Comparison of ENCODE assay signal across 8 cellular contexts in the genomic region with DNA sequence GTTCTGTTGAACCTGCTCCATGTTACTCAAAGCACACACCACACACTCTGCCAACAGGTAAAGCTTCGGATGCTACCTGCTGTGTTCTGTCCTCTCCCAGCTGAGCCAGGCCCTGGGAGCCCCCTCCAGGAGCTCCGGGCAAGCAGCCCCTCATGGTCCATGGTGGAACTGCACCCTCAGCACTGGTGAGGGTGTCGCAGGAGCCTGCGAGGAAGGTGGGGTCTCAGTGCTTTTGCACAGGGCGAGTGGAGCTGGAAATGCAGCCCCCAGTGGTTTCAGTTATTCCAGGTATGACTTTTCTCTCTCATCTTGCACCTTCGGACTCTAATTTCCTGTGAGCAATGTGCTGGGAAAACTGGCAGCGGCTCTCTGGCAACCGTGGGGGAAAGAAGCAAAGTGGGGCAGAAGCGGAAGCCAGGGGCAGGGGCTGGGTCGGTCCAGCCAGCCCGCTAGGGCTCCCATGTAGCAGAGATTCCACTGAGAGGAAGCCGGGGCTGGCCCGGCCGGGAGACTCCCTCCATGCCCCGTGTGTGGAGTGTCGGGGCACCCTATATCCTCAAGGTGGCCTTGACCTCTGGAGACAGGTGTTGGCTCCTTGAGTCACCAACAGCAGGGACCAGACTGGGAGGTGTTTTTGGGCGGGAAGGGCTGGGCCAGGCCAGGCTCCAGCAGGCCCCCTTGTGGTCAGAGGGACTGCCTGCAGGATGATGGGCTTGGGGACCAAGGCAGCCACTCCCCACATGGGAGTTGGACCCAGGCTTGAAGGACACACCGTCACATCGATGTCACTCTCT.
DNase-seq lines count a peak whose midpoint lies in the region; ATAC-seq, FAIRE-seq and TF ChIP-seq lines count a peak whose summit lies in the region.

No MANE protein-coding gene starts in this region.

- H3K36me3 ChIP-seq in BLaER1 (no peaks in the 10 kb centered on the region), kidney (ENCODE audit: control insufficient read depth in 1 of 2, insufficient read depth in 2 of 2, low read length in 2 of 2) (no peaks in the 10 kb centered on the region)

- H3K4me3 ChIP-seq in BLaER1 (no peak overlapping the region), kidney (ENCODE audit: low read length in 2 of 2) (no peak overlapping the region)

- peak; percentile 53 for ATAC-seq in GM21515 (IDR thresholded peaks at IDR 0.05; ENCODE audit: unreplicated experiment)
- peak; percentile 66 to 72 for ATAC-seq in activated naive CD4-positive, alpha-beta T cell treated with anti-CD3 and anti-CD28 coated beads, Interleukin-2, amount 50 U/mL, for 72 hours
- no peak for ATAC-seq in GM18909 (IDR thresholded peaks at IDR 0.05; ENCODE audit: poor library complexity, unreplicated experiment)
- ATAC-seq in GM19467 (IDR thresholded peaks at IDR 0.05; ENCODE audit: unreplicated experiment): no peak

- DNase-seq in NOMO-1 treated with dmso at 0.1 percent for 144 hours (lab: John Stamatoyannopoulos, UW; ENCODE audit: unreplicated experiment) (peak; percentile 8), kidney (no peak)
- peak; percentile 52 to 57 for DNase-seq in activated naive CD4-positive, alpha-beta T cell treated with anti-CD3 and anti-CD28 coated beads, Interleukin-2, amount 50 U/mL, for 72 hours (ENCODE audit: low spot score in 2 of 2)
- DNase-seq in stimulated activated naive CD4-positive, alpha-beta T cell treated with Interleukin-2 at 50 U/mL for 16 hours (lab: John Stamatoyannopoulos, UW): peak; percentile 12

- no peak overlapping the region for H3K27ac Mint-ChIP-seq in activated naive CD4-positive, alpha-beta T cell treated with anti-CD3 and anti-CD28 coated beads, Interleukin-2, amount 50 U/mL, for 72 hours

- H3K27ac ChIP-seq in BLaER1 (no peak overlapping the region), kidney (ENCODE audit: low read depth in 2 of 2, low read length in 2 of 2) (no peak overlapping the region)

- intact Hi-C loops in kidney (cut with DNase I): loop anchor here (5.0 kb wide), 1 partner anchor 92 kb away; no protein-coding TSS in a partner anchor

- H3K9me3 ChIP-seq in BLaER1 (0 out of 2 replicates have a peak, but pooled peaks cover 5% of the 10 kb centered on the region), kidney (ENCODE audit: control insufficient read depth in 1 of 2, low read length in 2 of 2) (peaks cover 0 to 4% of the 10 kb centered on the region in 2 donors)

- H4K20me1 ChIP-seq in BLaER1: no peaks in the 10 kb centered on the region

- peak; percentile 36 for TF ChIP-seq CTCF in kidney (IDR thresholded peaks at IDR 0.05; ENCODE audit: borderline replicate concordance, extremely low read depth, insufficient read depth)

- no peaks in the 10 kb centered on the region for H3K27me3 ChIP-seq in BLaER1

- no peaks in the 10 kb centered on the region for H3K36me3 Mint-ChIP-seq in activated naive CD4-positive, alpha-beta T cell treated with anti-CD3 and anti-CD28 coated beads, Interleukin-2, amount 50 U/mL, for 72 hours

- H3K4me2 ChIP-seq in BLaER1: peak overlapping the region; percentile 62

- no peak overlapping the region for H3K9ac ChIP-seq in BLaER1
- no peak overlapping the region for H3K9ac ChIP-seq in kidney (ENCODE audit: low read length in 2 of 2)

- FAIRE-seq in kidney (lab: Jason Lieb, UNC): no peak

- H3K4me1 ChIP-seq in BLaER1 (peaks cover 17% of the 10 kb centered on the region), kidney (ENCODE audit: control insufficient read depth in 1 of 2, insufficient read depth in 1 of 2, low read depth in 1 of 2, low read length in 2 of 2) (peaks cover 0 to 6% of the 10 kb centered on the region in 2 donors)

- H3K9me3 Mint-ChIP-seq in activated naive CD4-positive, alpha-beta T cell treated with anti-CD3 and anti-CD28 coated beads, Interleukin-2, amount 50 U/mL, for 72 hours: no peaks in the 10 kb centered on the region

Comparison
In these comparisons a context has a peak if more than half of its experiments do, and no peak if none do; other contexts are left out.
1. ATAC-seq: peak in GM21515 (single experiment) and activated naive CD4-positive, alpha-beta T cell treated with anti-CD3 and anti-CD28 coated beads, Interleukin-2, amount 50 U/mL, for 72 hours (2 of 2); none in GM18909 (single experiment) and GM19467 (single experiment).